In genomic region chrX:136261316-136261715, GRCh38 we compare ENCODE assay signal across 21 cellular contexts. TPM values are rescaled to one million over a fixed set of nuclear protein-coding genes. Genes with fewer than 3 reads are reported as not detected.
DNase-seq lines count a peak whose midpoint lies in the region; ATAC-seq, FAIRE-seq and TF ChIP-seq lines count a peak whose summit lies in the region.
"Had no signal": no experiment of that assay in that cellular context is flagged by ENCODE, and none has a peak within 500 bp of the region (broad histone marks: within the 10 kb centered on the region; RNA-seq: fewer than 3 reads in every experiment).

No MANE protein-coding gene starts in this region.

- H3K27me3 ChIP-seq in MG63 (no peaks in the 10 kb centered on the region), bronchial epithelial cell (ENCODE audit: control insufficient read depth, insufficient read depth, low read length) (no peaks in the 10 kb centered on the region), stomach (no peaks in the 10 kb centered on the region)
- H3K27me3 ChIP-seq: Peyer's patch had no signal

- ATAC-seq in A549 (no peak), GM21723 (IDR thresholded peaks at IDR 0.05; ENCODE audit: unreplicated experiment) (no peak)
- ATAC-seq: HCT116, K562 had no signal

- TF ChIP-seq EP300 in A549 (IDR thresholded peaks at IDR 0.05) = no peak
- TF ChIP-seq EP300 in stomach (IDR thresholded peaks at IDR 0.05) = no peak

- peaks cover 12% of the 10 kb centered on the region for H3K9me3 Mint-ChIP-seq in progenitor cell of endocrine pancreas (ENCODE audit: low read depth)

- no peaks in the 10 kb centered on the region for H3K4me1 Mint-ChIP-seq in progenitor cell of endocrine pancreas (ENCODE audit: low read depth)

- FAIRE-seq in A549 (lab: Jason Lieb, UNC) = no peak
- no peak for FAIRE-seq in bronchial epithelial cell (lab: Jason Lieb, UNC)
- FAIRE-seq: GM18507, K562 had no signal

- 0 out of 3 replicates have a peak overlapping the region, but pooled peaks have one; percentile 32 for H3K4me2 ChIP-seq in A549

- no peaks in the 10 kb centered on the region for H3K36me3 Mint-ChIP-seq in progenitor cell of endocrine pancreas (ENCODE audit: insufficient read depth)
- H3K36me3 Mint-ChIP-seq: CD14-positive monocyte had no signal

- no peaks in the 10 kb centered on the region for H3K27me3 Mint-ChIP-seq in progenitor cell of endocrine pancreas

- DNase-seq in A549 (ENCODE audit: low read depth in 1 of 2, low spot score in 1 of 2) (no peak), MG63 (peak; percentile 38), bronchial epithelial cell (ENCODE audit: low read depth) (peak; percentile 38), iris pigment epithelial cell (ENCODE audit: low read depth) (peak; percentile 19), progenitor cell of endocrine pancreas (ENCODE audit: low spot score, unreplicated experiment) (no peak), stomach (no peak), NCI-H526 (lab: John Stamatoyannopoulos, UW) (no peak)
- DNase-seq: 8988T, COR-L47, DMS153, NCI-H1694, NCI-H2107, NCI-H446 treated with DMSO at 0.1 percent for 48 hours, Peyer's patch, SHP77 treated with DMSO at 0.1 percent for 48 hours had no signal

- H3K9me3 ChIP-seq in A549 (no peaks in the 10 kb centered on the region), MG63 (no peaks in the 10 kb centered on the region), stomach (no peaks in the 10 kb centered on the region)
- H3K9me3 ChIP-seq: Peyer's patch had no signal

- H3K4me1 ChIP-seq in A549 (peaks cover 12% of the 10 kb centered on the region), stomach (no peaks in the 10 kb centered on the region)
- H3K4me1 ChIP-seq: Peyer's patch had no signal

- H3K27ac ChIP-seq in A549 (no peak overlapping the region), stomach (peak overlapping the region in 1 of 5 donors; percentile 28)
- H3K27ac ChIP-seq: HL-60, Peyer's patch had no signal

- intact Hi-C loops in stomach (cut with DNase I; ENCODE audit: low total_unique reads) = no loop called here

- TF ChIP-seq POLR2A in A549 (IDR thresholded peaks at IDR 0.05; ENCODE audit: low read length) = no peak
- no peak for TF ChIP-seq POLR2A in stomach (IDR thresholded peaks at IDR 0.05)

- no peak for TF ChIP-seq RAD21 in A549 (conservative IDR thresholded peaks at IDR 0.05 in 1 of 2, IDR thresholded peaks at IDR 0.05 in 1 of 2)

- H3K36me3 ChIP-seq in MG63 = no peaks in the 10 kb centered on the region
- H3K36me3 ChIP-seq in bronchial epithelial cell (ENCODE audit: control insufficient read depth, insufficient read depth, low read length) = no peaks in the 10 kb centered on the region
- H3K36me3 ChIP-seq in stomach = no peaks in the 10 kb centered on the region
- H3K36me3 ChIP-seq: Peyer's patch had no signal

- WGBS in A549 (ENCODE audit: missing lambda C conversion rate) = 35% methylated on average over 6 of the region's 6 CpGs
- 72 to 91% (median 84%) methylated on average over 6 of the region's 6 CpGs for WGBS in stomach, 5 donors

- no peak overlapping the region for H3K27ac Mint-ChIP-seq in progenitor cell of endocrine pancreas

- CTCF ChIA-PET in A549 (lab: Yijun Ruan, JAX) = no interaction called here

- H3K4me3 ChIP-seq in A549 (no peak overlapping the region), MG63 (no peak overlapping the region), bronchial epithelial cell (ENCODE audit: low read depth, low read length) (no peak overlapping the region), stomach (no peak overlapping the region)
- H3K4me3 ChIP-seq: K562, Peyer's patch had no signal

- no peak overlapping the region for H3K4me3 Mint-ChIP-seq in progenitor cell of endocrine pancreas (ENCODE audit: low read depth)
- H3K4me3 Mint-ChIP-seq: CD14-positive monocyte had no signal

- POLR2A ChIA-PET in A549 (lab: Yijun Ruan, JAX) = no interaction called here

- TF ChIP-seq CTCF in A549 (IDR thresholded peaks at IDR 0.05) = no peak
- TF ChIP-seq CTCF in bronchial epithelial cell (IDR thresholded peaks at IDR 0.05; ENCODE audit: insufficient read depth, low read length, severe bottlenecking) = no peak
- no peak for TF ChIP-seq CTCF in progenitor cell of endocrine pancreas (IDR thresholded peaks at IDR 0.05; ENCODE audit: unreplicated experiment)
- no peak for TF ChIP-seq CTCF in stomach (IDR thresholded peaks at IDR 0.05)

TF ChIP-seq in A549, 52 proteins besides CTCF, POLR2A, EP300 and RAD21 (continues in another document):
- TF ChIP-seq, protein P1, sequence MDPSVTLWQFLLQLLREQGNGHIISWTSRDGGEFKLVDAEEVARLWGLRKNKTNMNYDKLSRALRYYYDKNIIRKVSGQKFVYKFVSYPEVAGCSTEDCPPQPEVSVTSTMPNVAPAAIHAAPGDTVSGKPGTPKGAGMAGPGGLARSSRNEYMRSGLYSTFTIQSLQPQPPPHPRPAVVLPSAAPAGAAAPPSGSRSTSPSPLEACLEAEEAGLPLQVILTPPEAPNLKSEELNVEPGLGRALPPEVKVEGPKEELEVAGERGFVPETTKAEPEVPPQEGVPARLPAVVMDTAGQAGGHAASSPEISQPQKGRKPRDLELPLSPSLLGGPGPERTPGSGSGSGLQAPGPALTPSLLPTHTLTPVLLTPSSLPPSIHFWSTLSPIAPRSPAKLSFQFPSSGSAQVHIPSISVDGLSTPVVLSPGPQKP (IDR thresholded peaks at IDR 0.05; ENCODE audit: low read depth, low read length) = no peak
- no peak for TF ChIP-seq NPAS2 (CRISPR knock-in tag; IDR thresholded peaks at IDR 0.05; ENCODE audit: borderline replicate concordance)
- TF ChIP-seq PHF8 (IDR thresholded peaks at IDR 0.05; ENCODE audit: borderline replicate concordance, low read depth) = no peak
- no peak for TF ChIP-seq CBX2 (IDR thresholded peaks at IDR 0.05; ENCODE audit: borderline replicate concordance, low read depth)
- TF ChIP-seq ZC3H11A (IDR thresholded peaks at IDR 0.05) = no peak
- TF ChIP-seq, protein P2, sequence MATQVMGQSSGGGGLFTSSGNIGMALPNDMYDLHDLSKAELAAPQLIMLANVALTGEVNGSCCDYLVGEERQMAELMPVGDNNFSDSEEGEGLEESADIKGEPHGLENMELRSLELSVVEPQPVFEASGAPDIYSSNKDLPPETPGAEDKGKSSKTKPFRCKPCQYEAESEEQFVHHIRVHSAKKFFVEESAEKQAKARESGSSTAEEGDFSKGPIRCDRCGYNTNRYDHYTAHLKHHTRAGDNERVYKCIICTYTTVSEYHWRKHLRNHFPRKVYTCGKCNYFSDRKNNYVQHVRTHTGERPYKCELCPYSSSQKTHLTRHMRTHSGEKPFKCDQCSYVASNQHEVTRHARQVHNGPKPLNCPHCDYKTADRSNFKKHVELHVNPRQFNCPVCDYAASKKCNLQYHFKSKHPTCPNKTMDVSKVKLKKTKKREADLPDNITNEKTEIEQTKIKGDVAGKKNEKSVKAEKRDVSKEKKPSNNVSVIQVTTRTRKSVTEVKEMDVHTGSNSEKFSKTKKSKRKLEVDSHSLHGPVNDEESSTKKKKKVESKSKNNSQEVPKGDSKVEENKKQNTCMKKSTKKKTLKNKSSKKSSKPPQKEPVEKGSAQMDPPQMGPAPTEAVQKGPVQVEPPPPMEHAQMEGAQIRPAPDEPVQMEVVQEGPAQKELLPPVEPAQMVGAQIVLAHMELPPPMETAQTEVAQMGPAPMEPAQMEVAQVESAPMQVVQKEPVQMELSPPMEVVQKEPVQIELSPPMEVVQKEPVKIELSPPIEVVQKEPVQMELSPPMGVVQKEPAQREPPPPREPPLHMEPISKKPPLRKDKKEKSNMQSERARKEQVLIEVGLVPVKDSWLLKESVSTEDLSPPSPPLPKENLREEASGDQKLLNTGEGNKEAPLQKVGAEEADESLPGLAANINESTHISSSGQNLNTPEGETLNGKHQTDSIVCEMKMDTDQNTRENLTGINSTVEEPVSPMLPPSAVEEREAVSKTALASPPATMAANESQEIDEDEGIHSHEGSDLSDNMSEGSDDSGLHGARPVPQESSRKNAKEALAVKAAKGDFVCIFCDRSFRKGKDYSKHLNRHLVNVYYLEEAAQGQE (IDR thresholded peaks at IDR 0.05) = no peak
- TF ChIP-seq, protein P3, sequence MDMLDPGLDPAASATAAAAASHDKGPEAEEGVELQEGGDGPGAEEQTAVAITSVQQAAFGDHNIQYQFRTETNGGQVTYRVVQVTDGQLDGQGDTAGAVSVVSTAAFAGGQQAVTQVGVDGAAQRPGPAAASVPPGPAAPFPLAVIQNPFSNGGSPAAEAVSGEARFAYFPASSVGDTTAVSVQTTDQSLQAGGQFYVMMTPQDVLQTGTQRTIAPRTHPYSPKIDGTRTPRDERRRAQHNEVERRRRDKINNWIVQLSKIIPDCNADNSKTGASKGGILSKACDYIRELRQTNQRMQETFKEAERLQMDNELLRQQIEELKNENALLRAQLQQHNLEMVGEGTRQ (IDR thresholded peaks at IDR 0.05) = no peak
- no peak for TF ChIP-seq HOXB13 (CRISPR knock-in tag; IDR thresholded peaks at IDR 0.05; ENCODE audit: low read depth)
- TF ChIP-seq ZFP36 (IDR thresholded peaks at IDR 0.05; ENCODE audit: borderline replicate concordance, partially characterized antibody) = no peak
- TF ChIP-seq FOSB (CRISPR knock-in tag; IDR thresholded peaks at IDR 0.05) = no peak
- TF ChIP-seq HOXB5 (CRISPR knock-in tag; IDR thresholded peaks at IDR 0.05) = no peak
- no peak for TF ChIP-seq ZNF302 (CRISPR knock-in tag; IDR thresholded peaks at IDR 0.05)

RNA-seq across cellular contexts. Expression of gene MAP7D3, which starts 10.1 kb away (rescaled TPM):
- polyA plus RNA-seq in A549 (2011; rRNA removed) (10.3 and 13.1 TPM in 2 replicates), A549 (2017; fragmentation: RNase III; extraction: RNeasy Plus Mini Kit Qiagen cat#74134 plus additional on column Dnase treatment) (9.9 to 12.7 TPM (median 11.3 TPM) in 3 replicates), stomach (1 to 10 TPM; 2.4 to 3.7 (median 3.1) TPM)
- 4.7 and 5.4 TPM in 2 replicates for polyA plus RNA-seq in A549 (2012; cell fraction: cytosol; rRNA removed)
- polyA plus RNA-seq in A549 (2012; cell fraction: nucleus; rRNA removed) = 4.7 and 5.4 TPM in 2 replicates
- polyA minus RNA-seq in A549 (2011; rRNA and poly(A)+ RNA removed) = 8.7 and 9.0 TPM in 2 replicates
- 12.1 and 14.3 TPM in 2 replicates for total RNA-seq in MG63 (2014; rRNA removed; shearing (Covaris generic); ENCODE audit: low replicate concordance)
- total RNA-seq in bronchial epithelial cell (3.2 and 5.1 TPM in 2 replicates), progenitor cell of endocrine pancreas (5.8 and 5.9 TPM in 2 replicates), stomach (10 to 100 TPM in 2 of 5 donors, 1 to 10 TPM in 3; 2.2 to 14.1 (median 9.9) TPM)

RNA-seq across cellular contexts. Expression of gene ADGRG4, which starts 39.4 kb away (rescaled TPM):
- polyA plus RNA-seq in A549 (2011; rRNA removed) (not detected in 2 replicates), A549 (2017; fragmentation: RNase III; extraction: RNeasy Plus Mini Kit Qiagen cat#74134 plus additional on column Dnase treatment) (not detected in 3 replicates), stomach (under 1 TPM in 1 of 3 donors, not detected in 2; under 0.01 TPM)
- not detected in 2 replicates for polyA plus RNA-seq in A549 (2012; cell fraction: cytosol; rRNA removed)
- not detected in 2 replicates for polyA plus RNA-seq in A549 (2012; cell fraction: nucleus; rRNA removed)
- polyA minus RNA-seq in A549 (2011; rRNA and poly(A)+ RNA removed) = 0.05 TPM in 1 of 2 replicates, not detected in the other
- not detected in 2 replicates for total RNA-seq in MG63 (2014; rRNA removed; shearing (Covaris generic); ENCODE audit: low replicate concordance)
- total RNA-seq in bronchial epithelial cell (not detected in 2 replicates), progenitor cell of endocrine pancreas (2.7 and 3.9 TPM in 2 replicates), stomach (1 to 10 TPM in 1 of 5 donors, under 1 TPM in 2, not detected in 2; 0.29 to 1.8 (median 0.55) TPM)
- total RNA-seq: K562 had no signal
- polyA plus RNA-seq: CD14-positive monocyte, K562 had no signal

Comparison
In these comparisons a context has a peak if more than half of its experiments do, and no peak if none do; other contexts are left out.
1. DNase-seq: peak in MG63 (single experiment), bronchial epithelial cell (single experiment) and iris pigment epithelial cell (single experiment); none in A549 (0 of 2), progenitor cell of endocrine pancreas (single experiment), stomach (single experiment) and NCI-H526 (0 of 2).